In genomic region chr15:26098801-26099200, GRCh38 we compare ENCODE assay signal across 15 cellular contexts.
DNase-seq lines count a peak whose midpoint lies in the region; ATAC-seq, FAIRE-seq and TF ChIP-seq lines count a peak whose summit lies in the region.
"Had no signal": no experiment of that assay in that cellular context is flagged by ENCODE, and none has a peak within 500 bp of the region (broad histone marks: within the 10 kb centered on the region; RNA-seq: fewer than 3 reads in every experiment).

No MANE protein-coding gene starts in this region.

- FAIRE-seq in G401.6 (lab: Jason Lieb, UNC) (peak; percentile 61), K562 (lab: Jason Lieb, UNC) (no peak)

- no peaks in the 10 kb centered on the region for H3K9me1 ChIP-seq in K562 (ENCODE audit: control insufficient read depth, insufficient read depth, low read length)

- WGBS in K562 (ENCODE audit: insufficient coverage, low coverage, missing lambda C conversion rate): 3% methylated on average over 3 of the region's 3 CpGs

- in situ Hi-C loops in K562 (cut with MboI): no loop called here

- H2AFZ ChIP-seq in K562 (ENCODE audit: low read depth, low read length): no peak overlapping the region

- H3K4me3 Mint-ChIP-seq in natural killer cell (peak overlapping the region; percentile 7), nephron progenitor cell (no peak overlapping the region)
- H3K4me3 Mint-ChIP-seq: CD8-positive, alpha-beta memory T cell; H9 had no signal

- TF ChIP-seq POLR2A in K562 (conservative IDR thresholded peaks at IDR 0.05): no peak

- no peaks in the 10 kb centered on the region for H3K79me2 ChIP-seq in K562 (ENCODE audit: control insufficient read depth, insufficient read depth, low read length)

- H3K9me3 Mint-ChIP-seq in natural killer cell: no peaks in the 10 kb centered on the region
- peaks cover 11% of the 10 kb centered on the region for H3K9me3 Mint-ChIP-seq in nephron progenitor cell
- H3K9me3 Mint-ChIP-seq: CD8-positive, alpha-beta memory T cell had no signal

- H3K4me1 Mint-ChIP-seq in natural killer cell (peaks cover 10 to 22% of the 10 kb centered on the region in 2 donors), nephron progenitor cell (peaks cover 10% of the 10 kb centered on the region)
- H3K4me1 Mint-ChIP-seq: CD8-positive, alpha-beta memory T cell had no signal

- H3K27ac Mint-ChIP-seq in natural killer cell (peak overlapping the region in 1 of 2 donors; percentile 62), nephron progenitor cell (no peak overlapping the region)
- H3K27ac Mint-ChIP-seq: CD8-positive, alpha-beta memory T cell; H9 had no signal

- H3K36me3 Mint-ChIP-seq in natural killer cell: no peaks in the 10 kb centered on the region
- H3K36me3 Mint-ChIP-seq in nephron progenitor cell (ENCODE audit: low read depth): no peaks in the 10 kb centered on the region
- H3K36me3 Mint-ChIP-seq: CD8-positive, alpha-beta memory T cell had no signal

- peaks cover 0 to 4% of the 10 kb centered on the region in 2 experiments; a peak in 1 of 5 replicates for H3K27me3 ChIP-seq in K562 (ENCODE audit: control insufficient read depth in 2 of 2, insufficient read depth in 2 of 2, low read length in 2 of 2)
- H3K27me3 ChIP-seq: BLaER1 had no signal

- H3K9me3 ChIP-seq in K562 (replicated peaks; ENCODE audit: control insufficient read depth, insufficient read depth, low read depth, low read length): no peaks in the 10 kb centered on the region
- H3K9me3 ChIP-seq: BLaER1 had no signal

- H3K9ac ChIP-seq in K562 (ENCODE audit: insufficient read depth in 1 of 2, low read depth in 2 of 2, low read length in 2 of 2): no peak overlapping the region
- H3K9ac ChIP-seq: BLaER1 had no signal

- H3K36me3 ChIP-seq in K562 (ENCODE audit: control insufficient read depth, insufficient read depth, low read length): no peaks in the 10 kb centered on the region
- H3K36me3 ChIP-seq: BLaER1 had no signal

- no peak for TF ChIP-seq RAD21 in K562 (CRISPR knock-in tag; conservative IDR thresholded peaks at IDR 0.05 in 1 of 2, IDR thresholded peaks at IDR 0.05 in 1 of 2)

- H3K27ac ChIP-seq in K562 (ENCODE audit: extremely low read depth, low read depth, low read length): no peak overlapping the region
- H3K27ac ChIP-seq: BLaER1, HL-60 had no signal

- TF ChIP-seq CTCF in K562 (IDR thresholded peaks at IDR 0.05 in 2 of 3, conservative IDR thresholded peaks at IDR 0.05 in 1 of 3; ENCODE audit: insufficient read depth in 2 of 3, low read depth in 1 of 3, low read length in 3 of 3): no peak
- TF ChIP-seq CTCF in natural killer cell (IDR thresholded peaks at IDR 0.05): no peak
- no peak for TF ChIP-seq CTCF in nephron progenitor cell (IDR thresholded peaks at IDR 0.05)

- H3K27me3 Mint-ChIP-seq in natural killer cell (ENCODE audit: low read depth in 2 of 2): peaks cover 15 to 27% of the 10 kb centered on the region in 2 donors
- peaks cover 11% of the 10 kb centered on the region for H3K27me3 Mint-ChIP-seq in nephron progenitor cell (ENCODE audit: low read depth, poor library complexity)

- no peak overlapping the region for H3K4me3 ChIP-seq in K562
- H3K4me3 ChIP-seq: BLaER1 had no signal

- BruUV-seq in K562 (replicated peaks; lab: Mats Ljungman, UMichigan): no TSS peak

- DNase-seq in OCI-M1 (lab: John Stamatoyannopoulos, UW) (peak; percentile 43), K562 (ENCODE audit: extremely low read depth in 1 of 4, low spot score in 3 of 4) (no peak), natural killer cell (no peak), NCI-H2081 (lab: John Stamatoyannopoulos, UW) (no peak), nephron progenitor cell (no peak)
- DNase-seq: 8988T; AML-193; CD8-positive, alpha-beta memory T cell; DMS53; GOT3; H9 had no signal

- POLR2A ChIA-PET in K562 (lab: Yijun Ruan, JAX): interaction anchor here (1.0 to 1.2 kb wide), 2 partner anchors 8 to 12 kb away, joined by 3 to 4 read pairs; no protein-coding TSS in a partner anchor

- no peak for TF ChIP-seq EP300 in K562 (IDR thresholded peaks at IDR 0.05; ENCODE audit: low read length)

- no peak overlapping the region for H3K4me2 ChIP-seq in K562 (ENCODE audit: insufficient read depth, low read length)
- H3K4me2 ChIP-seq: BLaER1 had no signal

- CTCF ChIA-PET in K562 (lab: Yijun Ruan, JAX; ENCODE audit: low intra/inter-chr PET ratio): no interaction called here

- no peaks in the 10 kb centered on the region for H3K4me1 ChIP-seq in K562 (replicated peaks in 1 of 2; ENCODE audit: control insufficient read depth in 2 of 2, insufficient read depth in 2 of 2, low read length in 2 of 2)

- intact Hi-C loops in K562 (cut with micrococcal nuclease): no loop called here
- intact Hi-C loops in natural killer cell (cut with micrococcal nuclease): no loop called here

- no peak for ATAC-seq in K562
- peak in 1 of 3 donors; percentile 69 for ATAC-seq in natural killer cell
- no peak for ATAC-seq in GM19035 (IDR thresholded peaks at IDR 0.05; ENCODE audit: unreplicated experiment)

- no peaks in the 10 kb centered on the region for H4K20me1 ChIP-seq in K562 (replicated peaks; ENCODE audit: control insufficient read depth, insufficient read depth, low read length)
- H4K20me1 ChIP-seq: BLaER1 had no signal

TF ChIP-seq in K562, 482 proteins besides CTCF, POLR2A, EP300 and RAD21:
- TF ChIP-seq HOMEZ (CRISPR knock-in tag; IDR thresholded peaks at IDR 0.05) (no peak), SOX6 (IDR thresholded peaks at IDR 0.05) (peak; percentile 46; the same call in 1 of the 2 replicates)
